ENCODE assay signal across 1 cellular context in genomic region chr17:49969134-49969759, GRCh38.
TF ChIP-seq lines count a peak whose summit lies in the region.

DLX4 (plus strand) TSS chr17:49969190; CDS start chr17:49969469, 279 bp downstream.

TF ChIP-seq in HepG2, 621 proteins besides CTCF, POLR2A, EP300 and RAD21 (continued from another document):
- TF ChIP-seq CREB1 (IDR thresholded peaks at IDR 0.05) (no peak), CREB1 (CRISPR knock-in tag; IDR thresholded peaks at IDR 0.05) (peak; percentile 49; the same call in 1 of the 2 replicates), REXO4 (CRISPR knock-in tag; IDR thresholded peaks at IDR 0.05; ENCODE audit: borderline replicate concordance) (no peak), ZNF704 (CRISPR knock-in tag; IDR thresholded peaks at IDR 0.05; ENCODE audit: borderline replicate concordance) (0 out of 2 replicates have a peak, but pooled peaks have one; percentile 42), ZBTB7B (CRISPR knock-in tag; IDR thresholded peaks at IDR 0.05) (no peak), FOXO4 (CRISPR knock-in tag; conservative IDR thresholded peaks at IDR 0.05) (peak; percentile 89; the same call in 1 of the 2 replicates), PATZ1 (CRISPR knock-in tag; IDR thresholded peaks at IDR 0.05) (peak; percentile 41), MXD1 (CRISPR knock-in tag; IDR thresholded peaks at IDR 0.05) (no peak), NCOR1 (IDR thresholded peaks at IDR 0.05; ENCODE audit: borderline replicate concordance, low read length) (no peak), MAZ (IDR thresholded peaks at IDR 0.05; ENCODE audit: borderline replicate concordance, low read depth, low read length) (no peak), MAZ (CRISPR knock-in tag; IDR thresholded peaks at IDR 0.05; ENCODE audit: low read depth) (0 out of 2 replicates have a peak, but pooled peaks have one; percentile 8), RBAK (CRISPR knock-in tag; IDR thresholded peaks at IDR 0.05) (0 out of 2 replicates have a peak, but pooled peaks have one; percentile 0), RFX1 (IDR thresholded peaks at IDR 0.05) (no peak), CSRNP1 (CRISPR knock-in tag; IDR thresholded peaks at IDR 0.05) (peak; percentile 55; the same call in 1 of the 2 replicates), ZNF367 (CRISPR knock-in tag; IDR thresholded peaks at IDR 0.05; ENCODE audit: borderline replicate concordance) (no peak), ZNF883 (CRISPR knock-in tag; IDR thresholded peaks at IDR 0.05; ENCODE audit: not compliant biosample characterization) (peak; percentile 31), ZNF570 (CRISPR knock-in tag; IDR thresholded peaks at IDR 0.05; ENCODE audit: borderline replicate concordance) (0 out of 2 replicates have a peak, but pooled peaks have one; percentile 25), PCBP1 (IDR thresholded peaks at IDR 0.05; ENCODE audit: borderline replicate concordance, low read depth, low read length) (0 out of 2 replicates have a peak, but pooled peaks have one; percentile 16), ASH2L (IDR thresholded peaks at IDR 0.05; ENCODE audit: insufficient read length, low read depth, low read length) (peak; percentile 4), ZBTB40 (IDR thresholded peaks at IDR 0.05) (no peak), ZBTB40 (CRISPR knock-in tag; IDR thresholded peaks at IDR 0.05) (no peak), ZNF605 (CRISPR knock-in tag; IDR thresholded peaks at IDR 0.05) (peak; percentile 33; the same call in 1 of the 2 replicates), SRY (CRISPR knock-in tag; IDR thresholded peaks at IDR 0.05) (no peak)
